18 cellular contexts compared by ENCODE assay signal in genomic region chr7:28669329-28669728, GRCh38.
"Had no signal": no experiment of that assay in that cellular context is flagged by ENCODE, and none has a peak within 500 bp of the region (broad histone marks: within the 10 kb centered on the region; RNA-seq: fewer than 3 reads in every experiment).

No MANE protein-coding gene starts in this region.

- H3K27ac ChIP-seq: brain microvascular endothelial cell, dorsolateral prefrontal cortex, ovary, thoracic aorta, uterus had no signal

- FAIRE-seq: TTC549 had no signal

- H3K27ac Mint-ChIP-seq: activated CD4-positive, alpha-beta T cell treated with anti-CD3 and anti-CD28 coated beads, Interleukin-2, amount 10 ng/mL, durations not matched to agents 7 days and 5 days; activated T-helper 2 cell treated with anti-CD3 and anti-CD28 coated beads, Interferon-gamma antibody, Interleukin-2, Interleukin-4, amounts not matched to agents 10 μg/mL and 5 μg/mL and 100 μg/mL, durations not matched to agents 14 hours and 24 hours and 36 hours; T-helper 17 cell had no signal

- H3K4me3 Mint-ChIP-seq: activated CD4-positive, alpha-beta T cell treated with anti-CD3 and anti-CD28 coated beads, Interleukin-2, amount 10 ng/mL, durations not matched to agents 7 days and 5 days; nephron progenitor cell; T-helper 17 cell had no signal

- H3K27me3 ChIP-seq: brain microvascular endothelial cell, dorsolateral prefrontal cortex, ovary, stomach, uterus had no signal

- DNase-seq: activated CD4-positive, alpha-beta T cell treated with anti-CD3 and anti-CD28 coated beads, Interleukin-2, amount 10 ng/mL, durations not matched to agents 7 days and 5 days; activated CD4-positive, CD25-positive, alpha-beta regulatory T cell; activated CD8-positive, alpha-beta memory T cell treated with anti-CD3 and anti-CD28 coated beads for 24 hours; activated naive CD4-positive, alpha-beta T cell treated with anti-CD3 and anti-CD28 coated beads, Interleukin-2, amount 50 U/mL, for 16 hours; activated T-cell treated with anti-CD3 and anti-CD28 coated beads for 4 hours; brain microvascular endothelial cell; cerebellar nuclear complex; dorsolateral prefrontal cortex; glutamatergic neuron; nephron progenitor cell; ovary; stomach; T-helper 17 cell; uterus had no signal

- H3K9me3 ChIP-seq: ovary, stomach, thoracic aorta, uterus had no signal

- H3K4me3 ChIP-seq: dorsolateral prefrontal cortex, ovary, stomach, thoracic aorta, uterus had no signal

- H3K36me3 ChIP-seq: brain microvascular endothelial cell, ovary, stomach, thoracic aorta, uterus had no signal

- ATAC-seq: esophagus mucosa, T-helper 17 cell had no signal

- H3K9me3 Mint-ChIP-seq: activated CD4-positive, alpha-beta T cell treated with anti-CD3 and anti-CD28 coated beads, Interleukin-2, amount 10 ng/mL, durations not matched to agents 7 days and 5 days; activated T-helper 2 cell treated with anti-CD3 and anti-CD28 coated beads, Interferon-gamma antibody, Interleukin-2, Interleukin-4, amounts not matched to agents 10 μg/mL and 5 μg/mL and 100 μg/mL, durations not matched to agents 14 hours and 24 hours and 36 hours; nephron progenitor cell had no signal

- H3K4me1 ChIP-seq: stomach, uterus had no signal

- H3K4me1 Mint-ChIP-seq: activated CD4-positive, alpha-beta T cell treated with anti-CD3 and anti-CD28 coated beads, Interleukin-2, amount 10 ng/mL, durations not matched to agents 7 days and 5 days; T-helper 17 cell had no signal
